In genomic region chr3:194685723-194686413, GRCh38 we compare ENCODE assay signal across 8 cellular contexts. TPM values are rescaled to one million over a fixed set of nuclear protein-coding genes. Genes with fewer than 3 reads are reported as not detected.
A peak's percentile ranks its signal among the peaks of the same experiment; 100 is the strongest.
DNase-seq lines count a peak whose midpoint lies in the region; ATAC-seq, FAIRE-seq and TF ChIP-seq lines count a peak whose summit lies in the region.

FAM43A (plus strand) TSS chr3:194685883; CDS start chr3:194686827, 944 bp downstream.

- peak; percentile 100 for TF ChIP-seq POLR2A in H54 (IDR thresholded peaks at IDR 0.05; ENCODE audit: low read depth, low read length)

- peak within 1 kb of the TSS; percentile 83 for H3K27ac ChIP-seq in upper lobe of right lung

- peak; percentile 25 for TF ChIP-seq CTCF in upper lobe of right lung (IDR thresholded peaks at IDR 0.05)

- DNase-seq in DMS153 treated with DMSO at 0.1 percent for 48 hours (lab: John Stamatoyannopoulos, UW; ENCODE audit: unreplicated experiment) (peak; percentile 81), H54 (ENCODE audit: insufficient read length, low spot score) (peak; percentile 99), NCI-H1436 treated with DMSO at 0.1 percent for 48 hours (lab: John Stamatoyannopoulos, UW) (peak; percentile 79), T-helper 1 cell (peak; percentile 48 to 93 (median 66)), amygdala (lab: John Stamatoyannopoulos, UW) (peak in 54 of 56 donors; percentile 26 to 89 (median 68)), left cardiac atrium (peak; percentile 94), posterior cingulate gyrus (peak; percentile 75 to 99 (median 91)), upper lobe of right lung (peak; percentile 92)

- peak; percentile 85 to 89 for ATAC-seq in left cardiac atrium
- peak; percentile 85 for ATAC-seq in upper lobe of right lung

- no peaks in the 10 kb centered on the region for H3K9me3 ChIP-seq in upper lobe of right lung

- peaks cover 49% of the 10 kb centered on the region for H3K4me1 ChIP-seq in upper lobe of right lung

- no peaks in the 10 kb centered on the region for H3K36me3 ChIP-seq in upper lobe of right lung

- FAIRE-seq in H54 (lab: Jason Lieb, UNC) = no peak

- intact Hi-C loops in left cardiac atrium (cut with DNase I) (loop anchor here (5.0 to 10.0 kb wide), 3 partner anchors 86 to 269 kb away; no protein-coding TSS in a partner anchor), posterior cingulate gyrus (cut with DNase I) (loop anchor here (1.0 to 10.0 kb wide), 2 partner anchors 269 to 573 kb away; no protein-coding TSS in a partner anchor), upper lobe of right lung (cut with DNase I) (loop anchor here (5.0 kb wide), 1 partner anchor 421 kb away; no protein-coding TSS in a partner anchor)

- peak within 1 kb of the TSS; percentile 72 for H3K4me3 ChIP-seq in upper lobe of right lung

- H3K27me3 ChIP-seq in upper lobe of right lung = no peaks in the 10 kb centered on the region

RNA-seq across cellular contexts. Expression of gene FAM43A, which starts in this region (rescaled TPM):
- total RNA-seq in left cardiac atrium (10 to 100 TPM; 10.4 to 15.4 TPM), upper lobe of right lung (25.7 TPM)

Comparison
In these comparisons a context has a peak if more than half of its experiments do, and no peak if none do; other contexts are left out.
1. Peak in every context shown above with its lines: DNase-seq, ATAC-seq, H3K4me3 ChIP-seq and H3K27ac ChIP-seq.